24 cellular contexts compared by ENCODE assay signal in the genomic region with DNA sequence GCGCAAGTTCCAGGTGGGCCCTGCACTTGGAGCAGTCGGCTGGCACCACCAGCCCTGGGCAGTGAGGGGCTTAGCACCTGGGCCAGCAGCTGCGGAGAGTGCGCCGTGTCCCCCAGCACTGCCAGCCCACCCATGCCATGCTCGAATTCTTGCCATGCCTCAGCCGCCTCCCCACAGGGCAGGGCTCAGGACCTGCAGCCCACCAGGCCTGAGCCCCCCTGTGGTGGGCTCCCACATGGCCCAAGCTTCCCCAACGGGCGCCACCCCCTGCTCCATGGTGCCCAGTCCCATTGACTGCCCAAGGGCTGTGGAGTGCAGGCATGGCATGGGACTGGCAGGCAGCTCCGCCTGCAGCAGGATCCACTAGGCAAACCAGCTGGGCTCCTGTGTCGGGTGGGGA. TPM values are rescaled to one million over a fixed set of nuclear protein-coding genes. Genes with fewer than 3 reads are reported as not detected.
"Had no signal": no experiment of that assay in that cellular context is flagged by ENCODE, and none has a peak within 500 bp of the region (broad histone marks: within the 10 kb centered on the region; RNA-seq: fewer than 3 reads in every experiment).

No MANE protein-coding gene starts in this region.

- DNase-seq: stimulated activated CD4-positive, alpha-beta T cell treated with anti-CD3 and anti-CD28 coated beads, Interleukin-2, amount 100 ng/mL, for 48 hours; stimulated activated CD4-positive, alpha-beta T cell treated with anti-CD3 and anti-CD28 coated beads, Interleukin-4, amount 100 ng/mL, for 1 hour; stimulated activated CD4-positive, alpha-beta T cell treated with anti-CD3 and anti-CD28 coated beads, Interleukin-4, amount 100 ng/mL, for 24 hours; stimulated activated CD4-positive, alpha-beta T cell treated with anti-CD3 and anti-CD28 coated beads, Interleukin-4, amount 100 ng/mL, for 4 hours; stimulated activated CD8-positive, alpha-beta memory T cell treated with anti-CD3 and anti-CD28 coated beads, Interleukin-4, amount 100 ng/mL, for 48 hours; stimulated activated naive B cell treated with anti-CD40 and anti-IgM and Interleukin-4, amounts not matched to agents 10 μg/mL and 1 μg/mL and 100 μg/mL, for 72 hours; stimulated activated naive CD4-positive, alpha-beta T cell; stimulated activated naive CD4-positive, alpha-beta T cell treated with Interleukin-2 at 50 U/mL for 16 hours; stimulated activated naive CD8-positive, alpha-beta T cell treated with anti-CD3 and anti-CD28 coated beads, Interleukin-15, amount 100 ng/mL, for 72 hours; stimulated activated naive CD8-positive, alpha-beta T cell treated with anti-CD3 and anti-CD28 coated beads, Interleukin-15, Interleukin-2, amounts not matched to agents 100 U/mL and 50 U/mL, for 24 hours; stomach; substantia nigra; testis; thyroid gland; tibial artery; transverse colon; trophoblast cell; upper lobe of right lung; uterus had no signal

- H3K4me1 ChIP-seq: stomach, suprapubic skin, testis, thyroid gland, tibial artery, tibial nerve, transverse colon, upper lobe of left lung, upper lobe of right lung, uterus, vagina had no signal

- H3K27ac ChIP-seq: stomach, suprapubic skin, testis, thoracic aorta, thyroid gland, tibial artery, tibial nerve, transverse colon, upper lobe of left lung, upper lobe of right lung, uterus, vagina had no signal

- H3K27me3 ChIP-seq: stomach, suprapubic skin, testis, thyroid gland, tibial artery, tibial nerve, transverse colon, upper lobe of left lung, upper lobe of right lung, uterus, vagina had no signal

- H3K4me3 ChIP-seq: stomach, suprapubic skin, testis, thoracic aorta, thyroid gland, tibial artery, tibial nerve, transverse colon, upper lobe of left lung, upper lobe of right lung, uterus, vagina had no signal

- H3K9me3 ChIP-seq: testis, thyroid gland, upper lobe of right lung, vagina had no signal

- H3K36me3 ChIP-seq: stomach, suprapubic skin, thoracic aorta, thyroid gland, tibial artery, transverse colon, upper lobe of left lung, upper lobe of right lung, uterus, vagina had no signal

RNA-seq across cellular contexts. Expression of a gene that starts 49.5 kb away (rescaled TPM):
- polyA plus RNA-seq: stomach had no signal
